Comparison of ENCODE assay signal across 1 cellular context in genomic region chr11:117823941-117824420, GRCh38.
TF ChIP-seq lines count a peak whose summit lies in the region.

No MANE protein-coding gene starts in this region.

TF ChIP-seq in HepG2, 621 proteins besides CTCF, POLR2A, EP300 and RAD21:
- TF ChIP-seq ARID2 (CRISPR knock-in tag; IDR thresholded peaks at IDR 0.05; ENCODE audit: borderline replicate concordance): no peak
- TF ChIP-seq ZNF564 (CRISPR knock-in tag; IDR thresholded peaks at IDR 0.05): no peak
- TF ChIP-seq NFE2 (CRISPR knock-in tag; IDR thresholded peaks at IDR 0.05): no peak
- TF ChIP-seq MTF1 (CRISPR knock-in tag; IDR thresholded peaks at IDR 0.05): no peak
- no peak for TF ChIP-seq PHF20 (CRISPR knock-in tag; IDR thresholded peaks at IDR 0.05)
- 0 out of 2 replicates have a peak, but pooled peaks have one; percentile 50 for TF ChIP-seq RBFOX2 (IDR thresholded peaks at IDR 0.05; ENCODE audit: low read depth, low read length)
- TF ChIP-seq ZNF687 (CRISPR knock-in tag; IDR thresholded peaks at IDR 0.05): peak; percentile 6; the same call in 1 of the 2 replicates
- TF ChIP-seq ZNF33A (CRISPR knock-in tag; IDR thresholded peaks at IDR 0.05; ENCODE audit: borderline replicate concordance): no peak
- TF ChIP-seq ZMYM3 (CRISPR knock-in tag; IDR thresholded peaks at IDR 0.05): no peak
- TF ChIP-seq ZNF547 (CRISPR knock-in tag; IDR thresholded peaks at IDR 0.05): no peak
- TF ChIP-seq DNMT3B (CRISPR knock-in tag; conservative IDR thresholded peaks at IDR 0.05): no peak
- TF ChIP-seq CREB3 (CRISPR knock-in tag; IDR thresholded peaks at IDR 0.05): no peak
- 0 out of 2 replicates have a peak, but pooled peaks have one; percentile 53 for TF ChIP-seq ZNF441 (CRISPR knock-in tag; IDR thresholded peaks at IDR 0.05; ENCODE audit: borderline replicate concordance)
- no peak for TF ChIP-seq ARID4A (CRISPR knock-in tag; IDR thresholded peaks at IDR 0.05; ENCODE audit: borderline replicate concordance)
- TF ChIP-seq HOXA9 (CRISPR knock-in tag; IDR thresholded peaks at IDR 0.05; ENCODE audit: borderline replicate concordance): no peak
- TF ChIP-seq HNRNPH1 (optimal IDR thresholded peaks at IDR 0.05; ENCODE audit: low read depth, low read length): no peak
- TF ChIP-seq ZSCAN20 (CRISPR knock-in tag; IDR thresholded peaks at IDR 0.05; ENCODE audit: borderline replicate concordance): no peak
- TF ChIP-seq NR2F1 (CRISPR knock-in tag; IDR thresholded peaks at IDR 0.05): no peak
- no peak for TF ChIP-seq FOXK2 (IDR thresholded peaks at IDR 0.05)
- TF ChIP-seq, protein P1, sequence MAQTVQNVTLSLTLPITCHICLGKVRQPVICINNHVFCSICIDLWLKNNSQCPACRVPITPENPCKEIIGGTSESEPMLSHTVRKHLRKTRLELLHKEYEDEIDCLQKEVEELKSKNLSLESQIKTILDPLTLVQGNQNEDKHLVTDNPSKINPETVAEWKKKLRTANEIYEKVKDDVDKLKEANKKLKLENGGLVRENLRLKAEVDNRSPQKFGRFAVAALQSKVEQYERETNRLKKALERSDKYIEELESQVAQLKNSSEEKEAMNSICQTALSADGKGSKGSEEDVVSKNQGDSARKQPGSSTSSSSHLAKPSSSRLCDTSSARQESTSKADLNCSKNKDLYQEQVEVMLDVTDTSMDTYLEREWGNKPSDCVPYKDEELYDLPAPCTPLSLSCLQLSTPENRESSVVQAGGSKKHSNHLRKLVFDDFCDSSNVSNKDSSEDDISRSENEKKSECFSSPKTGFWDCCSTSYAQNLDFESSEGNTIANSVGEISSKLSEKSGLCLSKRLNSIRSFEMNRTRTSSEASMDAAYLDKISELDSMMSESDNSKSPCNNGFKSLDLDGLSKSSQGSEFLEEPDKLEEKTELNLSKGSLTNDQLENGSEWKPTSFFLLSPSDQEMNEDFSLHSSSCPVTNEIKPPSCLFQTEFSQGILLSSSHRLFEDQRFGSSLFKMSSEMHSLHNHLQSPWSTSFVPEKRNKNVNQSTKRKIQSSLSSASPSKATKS (CRISPR knock-in tag; IDR thresholded peaks at IDR 0.05): no peak
- TF ChIP-seq, protein P2, sequence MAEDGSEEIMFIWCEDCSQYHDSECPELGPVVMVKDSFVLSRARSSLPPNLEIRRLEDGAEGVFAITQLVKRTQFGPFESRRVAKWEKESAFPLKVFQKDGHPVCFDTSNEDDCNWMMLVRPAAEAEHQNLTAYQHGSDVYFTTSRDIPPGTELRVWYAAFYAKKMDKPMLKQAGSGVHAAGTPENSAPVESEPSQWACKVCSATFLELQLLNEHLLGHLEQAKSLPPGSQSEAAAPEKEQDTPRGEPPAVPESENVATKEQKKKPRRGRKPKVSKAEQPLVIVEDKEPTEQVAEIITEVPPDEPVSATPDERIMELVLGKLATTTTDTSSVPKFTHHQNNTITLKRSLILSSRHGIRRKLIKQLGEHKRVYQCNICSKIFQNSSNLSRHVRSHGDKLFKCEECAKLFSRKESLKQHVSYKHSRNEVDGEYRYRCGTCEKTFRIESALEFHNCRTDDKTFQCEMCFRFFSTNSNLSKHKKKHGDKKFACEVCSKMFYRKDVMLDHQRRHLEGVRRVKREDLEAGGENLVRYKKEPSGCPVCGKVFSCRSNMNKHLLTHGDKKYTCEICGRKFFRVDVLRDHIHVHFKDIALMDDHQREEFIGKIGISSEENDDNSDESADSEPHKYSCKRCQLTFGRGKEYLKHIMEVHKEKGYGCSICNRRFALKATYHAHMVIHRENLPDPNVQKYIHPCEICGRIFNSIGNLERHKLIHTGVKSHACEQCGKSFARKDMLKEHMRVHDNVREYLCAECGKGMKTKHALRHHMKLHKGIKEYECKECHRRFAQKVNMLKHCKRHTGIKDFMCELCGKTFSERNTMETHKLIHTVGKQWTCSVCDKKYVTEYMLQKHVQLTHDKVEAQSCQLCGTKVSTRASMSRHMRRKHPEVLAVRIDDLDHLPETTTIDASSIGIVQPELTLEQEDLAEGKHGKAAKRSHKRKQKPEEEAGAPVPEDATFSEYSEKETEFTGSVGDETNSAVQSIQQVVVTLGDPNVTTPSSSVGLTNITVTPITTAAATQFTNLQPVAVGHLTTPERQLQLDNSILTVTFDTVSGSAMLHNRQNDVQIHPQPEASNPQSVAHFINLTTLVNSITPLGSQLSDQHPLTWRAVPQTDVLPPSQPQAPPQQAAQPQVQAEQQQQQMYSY (CRISPR knock-in tag; IDR thresholded peaks at IDR 0.05): no peak
- TF ChIP-seq, protein P3, sequence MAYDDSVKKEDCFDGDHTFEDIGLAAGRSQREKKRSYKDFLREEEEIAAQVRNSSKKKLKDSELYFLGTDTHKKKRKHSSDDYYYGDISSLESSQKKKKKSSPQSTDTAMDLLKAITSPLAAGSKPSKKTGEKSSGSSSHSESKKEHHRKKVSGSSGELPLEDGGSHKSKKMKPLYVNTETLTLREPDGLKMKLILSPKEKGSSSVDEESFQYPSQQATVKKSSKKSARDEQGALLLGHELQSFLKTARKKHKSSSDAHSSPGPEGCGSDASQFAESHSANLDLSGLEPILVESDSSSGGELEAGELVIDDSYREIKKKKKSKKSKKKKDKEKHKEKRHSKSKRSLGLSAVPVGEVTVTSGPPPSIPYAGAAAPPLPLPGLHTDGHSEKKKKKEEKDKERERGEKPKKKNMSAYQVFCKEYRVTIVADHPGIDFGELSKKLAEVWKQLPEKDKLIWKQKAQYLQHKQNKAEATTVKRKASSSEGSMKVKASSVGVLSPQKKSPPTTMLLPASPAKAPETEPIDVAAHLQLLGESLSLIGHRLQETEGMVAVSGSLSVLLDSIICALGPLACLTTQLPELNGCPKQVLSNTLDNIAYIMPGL (CRISPR knock-in tag; IDR thresholded peaks at IDR 0.05; ENCODE audit: borderline replicate concordance in 1 of 2, low read depth in 1 of 2): 0 out of 4 replicates have a peak, but pooled peaks of 1 of the 2 experiments have one; percentile 14
- peak; percentile 40; the same call in 1 of the 2 replicates for TF ChIP-seq ZFX (CRISPR knock-in tag; IDR thresholded peaks at IDR 0.05; ENCODE audit: low read depth)
- 0 out of 2 replicates have a peak, but pooled peaks have one; percentile 40 for TF ChIP-seq WIZ (CRISPR knock-in tag; IDR thresholded peaks at IDR 0.05)
- TF ChIP-seq, protein P4, sequence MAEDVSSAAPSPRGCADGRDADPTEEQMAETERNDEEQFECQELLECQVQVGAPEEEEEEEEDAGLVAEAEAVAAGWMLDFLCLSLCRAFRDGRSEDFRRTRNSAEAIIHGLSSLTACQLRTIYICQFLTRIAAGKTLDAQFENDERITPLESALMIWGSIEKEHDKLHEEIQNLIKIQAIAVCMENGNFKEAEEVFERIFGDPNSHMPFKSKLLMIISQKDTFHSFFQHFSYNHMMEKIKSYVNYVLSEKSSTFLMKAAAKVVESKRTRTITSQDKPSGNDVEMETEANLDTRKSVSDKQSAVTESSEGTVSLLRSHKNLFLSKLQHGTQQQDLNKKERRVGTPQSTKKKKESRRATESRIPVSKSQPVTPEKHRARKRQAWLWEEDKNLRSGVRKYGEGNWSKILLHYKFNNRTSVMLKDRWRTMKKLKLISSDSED (CRISPR knock-in tag; IDR thresholded peaks at IDR 0.05): no peak
- TF ChIP-seq CHCHD3 (CRISPR knock-in tag; IDR thresholded peaks at IDR 0.05): no peak
- no peak for TF ChIP-seq DRAP1 (CRISPR knock-in tag; IDR thresholded peaks at IDR 0.05)
- no peak for TF ChIP-seq ATRX (CRISPR knock-in tag; IDR thresholded peaks at IDR 0.05; ENCODE audit: borderline replicate concordance)
- TF ChIP-seq ZBTB44 (CRISPR knock-in tag; IDR thresholded peaks at IDR 0.05): no peak
- TF ChIP-seq ZNF567 (CRISPR knock-in tag; IDR thresholded peaks at IDR 0.05; ENCODE audit: borderline replicate concordance): no peak
- no peak for TF ChIP-seq MLLT10 (CRISPR knock-in tag; IDR thresholded peaks at IDR 0.05)
- peak; percentile 86 for TF ChIP-seq AGO2 (optimal IDR thresholded peaks at IDR 0.05; ENCODE audit: low read depth, low read length)
- no peak for TF ChIP-seq CBX5 (CRISPR knock-in tag; IDR thresholded peaks at IDR 0.05; ENCODE audit: borderline replicate concordance)
- TF ChIP-seq TOPORS (CRISPR knock-in tag; IDR thresholded peaks at IDR 0.05): no peak
TF ChIP-seq in HepG2: peak in this region for 7.
